Comparison of ENCODE assay signal across 8 cellular contexts in the genomic region with DNA sequence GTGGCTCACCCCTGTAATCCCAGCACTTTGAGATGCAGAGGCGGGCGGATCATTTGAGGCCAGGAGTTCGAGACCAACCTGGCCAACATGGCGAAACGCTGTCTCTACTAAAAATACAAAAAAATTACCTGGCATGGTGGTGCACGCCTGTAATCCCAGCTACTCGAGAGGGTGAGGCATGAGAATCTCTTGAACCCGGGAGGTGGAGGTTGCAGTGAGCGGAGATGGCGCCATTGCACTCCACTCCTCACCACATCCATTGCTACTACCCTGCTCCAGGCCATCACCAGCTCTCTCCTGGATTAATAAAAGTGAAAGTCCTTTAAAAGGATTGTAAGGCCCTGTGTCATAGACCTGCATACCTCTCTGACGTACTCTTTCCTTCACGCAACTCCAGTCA.
DNase-seq lines count a peak whose midpoint lies in the region; ATAC-seq, FAIRE-seq and TF ChIP-seq lines count a peak whose summit lies in the region.

No MANE protein-coding gene starts in this region.

- peak overlapping the region; percentile 93 for H3K9ac ChIP-seq in HepG2 (ENCODE audit: insufficient read depth, low read depth, low read length)

- H3K4me2 ChIP-seq in HepG2 (ENCODE audit: low read depth, low read length), result peak overlapping the region; percentile 87

- no peaks in the 10 kb centered on the region for H3K9me3 Mint-ChIP-seq in activated naive CD8-positive, alpha-beta T cell treated with anti-CD3 and anti-CD28 coated beads, Interleukin-2, amount 50 U/mL, for 24 hours
- no peaks in the 10 kb centered on the region for H3K9me3 Mint-ChIP-seq in memory B cell

- FAIRE-seq in HepG2 (lab: Jason Lieb, UNC), result no peak

- peak overlapping the region; percentile 83 for H3K27ac Mint-ChIP-seq in activated naive CD8-positive, alpha-beta T cell treated with anti-CD3 and anti-CD28 coated beads, Interleukin-2, amount 50 U/mL, for 24 hours
- peak overlapping the region; percentile 74 for H3K27ac Mint-ChIP-seq in memory B cell

- H3K9me3 ChIP-seq in HepG2 (ENCODE audit: low read length) (no peaks in the 10 kb centered on the region), right lobe of liver (no peaks in the 10 kb centered on the region)

- H3K27ac ChIP-seq in HepG2 (ENCODE audit: extremely low read length, insufficient read depth, low read length) (no peak overlapping the region), right lobe of liver (no peak overlapping the region)

- H4K20me1 ChIP-seq in HepG2 (ENCODE audit: insufficient read depth, low read length), result no peaks in the 10 kb centered on the region

- POLR2A ChIA-PET in HepG2 (lab: Yijun Ruan, JAX), result interaction anchor here (2.0 kb wide), 1 partner anchor 92 kb away, joined by 5 read pairs; no protein-coding TSS in a partner anchor

- H3K4me3 ChIP-seq in HepG2 (replicated peaks in 1 of 3; ENCODE audit: insufficient read depth in 1 of 3, low read depth in 2 of 3, low read length in 3 of 3) (peak overlapping the region; percentile 94 to 99 (median 96); a peak in 5 of 6 replicates), right lobe of liver (peak overlapping the region in 1 of 3 donors; percentile 88)

- CTCF ChIA-PET in HepG2 (lab: Yijun Ruan, JAX; ENCODE audit: low intra/inter-chr PET ratio, low total read pairs), result no interaction called here

- H3K79me2 ChIP-seq in HepG2 (ENCODE audit: insufficient read depth, low read length), result peaks cover 20% of the 10 kb centered on the region

- H3K27me3 Mint-ChIP-seq in activated naive CD8-positive, alpha-beta T cell treated with anti-CD3 and anti-CD28 coated beads, Interleukin-2, amount 50 U/mL, for 24 hours, result no peaks in the 10 kb centered on the region
- H3K27me3 Mint-ChIP-seq in memory B cell, result no peaks in the 10 kb centered on the region

- no TSS peak for BruUV-seq in HepG2 (replicated peaks; lab: Mats Ljungman, UMichigan)

- peak overlapping the region; percentile 99 for H3K4me3 Mint-ChIP-seq in activated naive CD8-positive, alpha-beta T cell treated with anti-CD3 and anti-CD28 coated beads, Interleukin-2, amount 50 U/mL, for 24 hours
- peak overlapping the region; percentile 94 for H3K4me3 Mint-ChIP-seq in memory B cell

- H3K4me1 ChIP-seq in HepG2 (ENCODE audit: insufficient read depth, low read length), result peaks cover 25% of the 10 kb centered on the region
- peaks cover 0 to 10% (median 0%) of the 10 kb centered on the region in 4 donors for H3K4me1 ChIP-seq in right lobe of liver

- DNase-seq in HepG2 (ENCODE audit: low spot score) (no peak), right lobe of liver (no peak), memory B cell (ENCODE audit: low spot score in 2 of 2) (no peak), OCI-M1 (lab: John Stamatoyannopoulos, UW) (no peak), omental fat pad (ENCODE audit: low spot score) (no peak), KG1 (lab: John Stamatoyannopoulos, UW) (no peak), NCI-H146 (lab: John Stamatoyannopoulos, UW) (no peak)
- DNase-seq in activated naive CD8-positive, alpha-beta T cell treated with anti-CD3 and anti-CD28 coated beads, Interleukin-2, amount 50 U/mL, for 24 hours, result no peak

- H3K27me3 ChIP-seq in HepG2 (ENCODE audit: control insufficient read depth in 1 of 2, insufficient read depth in 2 of 2, low read length in 2 of 2), result no peaks in the 10 kb centered on the region; a peak in 1 of 5 replicates
- no peaks in the 10 kb centered on the region for H3K27me3 ChIP-seq in right lobe of liver

- TF ChIP-seq POLR2A in HepG2 (IDR thresholded peaks at IDR 0.05; ENCODE audit: insufficient read depth in 1 of 2, low read depth in 2 of 2, low read length in 2 of 2), result no peak
- no peak for TF ChIP-seq POLR2A in right lobe of liver (IDR thresholded peaks at IDR 0.05)

- WGBS in HepG2 (ENCODE audit: low lambda C conversion rate), result 91% methylated on average over 12 of the region's 12 CpGs
- WGBS in right lobe of liver (ENCODE audit: insufficient coverage, low coverage, low lambda C conversion rate, missing lambda C conversion rate), result 85% methylated on average over 12 of the region's 12 CpGs

- in situ Hi-C loops in HepG2 (cut with HindIII; ENCODE audit: extremely low pct_ligation_motif_present, low pct_unique_long_range_greater_than_20kb), result loop anchor here (25.0 kb wide), 1 partner anchor 586 kb away; a partner anchor contains a TSS

- H3K36me3 ChIP-seq in HepG2 (replicated peaks in 1 of 2; ENCODE audit: control insufficient read depth in 1 of 2, insufficient read depth in 2 of 2, low read length in 2 of 2), result peaks cover 2 to 28% of the 10 kb centered on the region in 2 experiments
- peaks cover 0 to 37% (median 8%) of the 10 kb centered on the region in 4 donors for H3K36me3 ChIP-seq in right lobe of liver

- H3K36me3 Mint-ChIP-seq in activated naive CD8-positive, alpha-beta T cell treated with anti-CD3 and anti-CD28 coated beads, Interleukin-2, amount 50 U/mL, for 24 hours (ENCODE audit: low read depth), result peaks cover 36% of the 10 kb centered on the region
- peaks cover 24% of the 10 kb centered on the region for H3K36me3 Mint-ChIP-seq in memory B cell

- no peak overlapping the region for H2AFZ ChIP-seq in HepG2 (ENCODE audit: low read length)

- TF ChIP-seq RAD21 in HepG2 (CRISPR knock-in tag; IDR thresholded peaks at IDR 0.05), result no peak

- TF ChIP-seq EP300 in HepG2 (IDR thresholded peaks at IDR 0.05; ENCODE audit: low read depth in 2 of 2, low read length in 2 of 2) (no peak), HepG2 (CRISPR knock-in tag; IDR thresholded peaks at IDR 0.05; ENCODE audit: borderline replicate concordance) (no peak)

- H3K4me1 Mint-ChIP-seq in activated naive CD8-positive, alpha-beta T cell treated with anti-CD3 and anti-CD28 coated beads, Interleukin-2, amount 50 U/mL, for 24 hours, result peaks cover 51% of the 10 kb centered on the region
- peaks cover 32% of the 10 kb centered on the region for H3K4me1 Mint-ChIP-seq in memory B cell

- ATAC-seq in HepG2 (no peak), right lobe of liver (no peak), memory B cell (ENCODE audit: low read depth) (no peak), omental fat pad (ENCODE audit: low FRiP score) (no peak)
- no peak for ATAC-seq in activated naive CD8-positive, alpha-beta T cell treated with anti-CD3 and anti-CD28 coated beads, Interleukin-2, amount 50 U/mL, for 24 hours

- intact Hi-C loops in HepG2 (cut with micrococcal nuclease; ENCODE audit: unreplicated experiment), result loop anchor here (5.0 kb wide), 1 partner anchor 391 kb away; a partner anchor contains a TSS
- intact Hi-C loops in right lobe of liver (cut with DNase I), result no loop called here

- TF ChIP-seq CTCF in HepG2 (CRISPR knock-in tag; IDR thresholded peaks at IDR 0.05) (no peak), right lobe of liver (IDR thresholded peaks at IDR 0.05) (no peak), omental fat pad (IDR thresholded peaks at IDR 0.05) (no peak)

TF ChIP-seq in HepG2, 621 proteins besides CTCF, POLR2A, EP300 and RAD21:
- no peak for TF ChIP-seq ZNF790 (CRISPR knock-in tag; IDR thresholded peaks at IDR 0.05; ENCODE audit: borderline replicate concordance)
- TF ChIP-seq, protein P1, sequence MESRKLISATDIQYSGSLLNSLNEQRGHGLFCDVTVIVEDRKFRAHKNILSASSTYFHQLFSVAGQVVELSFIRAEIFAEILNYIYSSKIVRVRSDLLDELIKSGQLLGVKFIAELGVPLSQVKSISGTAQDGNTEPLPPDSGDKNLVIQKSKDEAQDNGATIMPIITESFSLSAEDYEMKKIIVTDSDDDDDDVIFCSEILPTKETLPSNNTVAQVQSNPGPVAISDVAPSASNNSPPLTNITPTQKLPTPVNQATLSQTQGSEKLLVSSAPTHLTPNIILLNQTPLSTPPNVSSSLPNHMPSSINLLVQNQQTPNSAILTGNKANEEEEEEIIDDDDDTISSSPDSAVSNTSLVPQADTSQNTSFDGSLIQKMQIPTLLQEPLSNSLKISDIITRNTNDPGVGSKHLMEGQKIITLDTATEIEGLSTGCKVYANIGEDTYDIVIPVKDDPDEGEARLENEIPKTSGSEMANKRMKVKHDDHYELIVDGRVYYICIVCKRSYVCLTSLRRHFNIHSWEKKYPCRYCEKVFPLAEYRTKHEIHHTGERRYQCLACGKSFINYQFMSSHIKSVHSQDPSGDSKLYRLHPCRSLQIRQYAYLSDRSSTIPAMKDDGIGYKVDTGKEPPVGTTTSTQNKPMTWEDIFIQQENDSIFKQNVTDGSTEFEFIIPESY (CRISPR knock-in tag; IDR thresholded peaks at IDR 0.05), result peak; percentile 44; the same call in 1 of the 2 replicates
- peak; percentile 57; the same call in 1 of the 2 replicates for TF ChIP-seq ZBTB38 (CRISPR knock-in tag; IDR thresholded peaks at IDR 0.05)
